In genomic region chr19:35775298-35776101, GRCh38 we compare ENCODE assay signal across 1 cellular context.
TF ChIP-seq lines count a peak whose summit lies in the region.

Gene ARHGAP33 (plus strand): TSS chr19:35775564. CDS start chr19:35775659, 95 bp downstream.

TF ChIP-seq in GM12878, 131 proteins besides CTCF, POLR2A, EP300 and RAD21 (continued from another document and continues in another):
- TF ChIP-seq E2F8 (IDR thresholded peaks at IDR 0.05; ENCODE audit: low read depth, partially characterized antibody) (no peak), RFX5 (IDR thresholded peaks at IDR 0.05; ENCODE audit: low read depth, low read length) (peak; percentile 67), ZNF384 (IDR thresholded peaks at IDR 0.05; ENCODE audit: borderline replicate concordance, low read depth, low read length) (no peak), MYB (IDR thresholded peaks at IDR 0.05; ENCODE audit: borderline replicate concordance, low read depth, low read length) (peak; percentile 58; the same call in 1 of the 2 replicates), MEF2A (IDR thresholded peaks at IDR 0.05; ENCODE audit: insufficient read depth, low read depth, low read length) (no peak), POU2F2 (IDR thresholded peaks at IDR 0.05; ENCODE audit: borderline replicate concordance, low read depth, low read length) (0 out of 3 replicates have a peak, but pooled peaks have one; percentile 45), ZNF24 (IDR thresholded peaks at IDR 0.05) (no peak), KAT2A (conservative IDR thresholded peaks at IDR 0.05; ENCODE audit: control insufficient read depth, low read depth, low read length) (no peak), ETV6 (conservative IDR thresholded peaks at IDR 0.05 in 1 of 2, IDR thresholded peaks at IDR 0.05 in 1 of 2; ENCODE audit: borderline replicate concordance in 1 of 2, low read depth in 1 of 2) (no peak), MTA2 (IDR thresholded peaks at IDR 0.05; ENCODE audit: low read depth) (no peak), ZNF274 (IDR thresholded peaks at IDR 0.05; ENCODE audit: insufficient read depth, insufficient read length) (no peak), FOXM1 (IDR thresholded peaks at IDR 0.05; ENCODE audit: low read depth, low read length) (no peak), GABPA (IDR thresholded peaks at IDR 0.05; ENCODE audit: low read depth) (no peak), CREB1 (IDR thresholded peaks at IDR 0.05; ENCODE audit: low read depth) (0 out of 2 replicates have a peak, but pooled peaks have one; percentile 52), TCF3 (IDR thresholded peaks at IDR 0.05; ENCODE audit: borderline replicate concordance, insufficient read depth, low read depth, low read length) (0 out of 2 replicates have a peak, but pooled peaks have one; percentile 31), HSF1 (IDR thresholded peaks at IDR 0.05; ENCODE audit: low read depth, low read length) (no peak), MXI1 (IDR thresholded peaks at IDR 0.05; ENCODE audit: low read depth, low read length) (0 out of 2 replicates have a peak, but pooled peaks have one; percentile 37), SMC3 (IDR thresholded peaks at IDR 0.05; ENCODE audit: borderline replicate concordance, low read length) (no peak), MAX (IDR thresholded peaks at IDR 0.05; ENCODE audit: low read depth, low read length) (no peak), HDAC6 (IDR thresholded peaks at IDR 0.05; ENCODE audit: unreplicated experiment) (no peak), BACH1 (IDR thresholded peaks at IDR 0.05; ENCODE audit: borderline replicate concordance) (peak; percentile 51; the same call in 1 of the 2 replicates), IRF3 (IDR thresholded peaks at IDR 0.05) (peak; percentile 72), SIX5 (IDR thresholded peaks at IDR 0.05; ENCODE audit: low read depth, low read length, severe bottlenecking) (no peak), NR2F1 (conservative IDR thresholded peaks at IDR 0.05) (no peak), NR2C2 (IDR thresholded peaks at IDR 0.05; ENCODE audit: borderline replicate concordance, control insufficient read depth, insufficient read length, low read depth) (no peak), TAF1 (IDR thresholded peaks at IDR 0.05; ENCODE audit: borderline replicate concordance, low read depth, low read length) (0 out of 2 replicates have a peak, but pooled peaks have one; percentile 32), PRDM15 (CRISPR knock-in tag; IDR thresholded peaks at IDR 0.05) (no peak), NFYA (IDR thresholded peaks at IDR 0.05; ENCODE audit: borderline replicate concordance, low read depth, low read length) (no peak), RB1 (IDR thresholded peaks at IDR 0.05; ENCODE audit: borderline replicate concordance) (peak; percentile 88; the same call in 1 of the 2 replicates), EZH2 (IDR thresholded peaks at IDR 0.05; ENCODE audit: borderline replicate concordance, control insufficient read depth, low read depth, low read length) (no peak), NR2C1 (IDR thresholded peaks at IDR 0.05) (0 out of 2 replicates have a peak, but pooled peaks have one; percentile 19), ZNF592 (IDR thresholded peaks at IDR 0.05) (no peak), HCFC1 (IDR thresholded peaks at IDR 0.05; ENCODE audit: low read length) (no peak; the same call in 1 of the 2 replicates), TBL1XR1 (IDR thresholded peaks at IDR 0.05; ENCODE audit: low read depth, low read length) (no peak), ZBED1 (IDR thresholded peaks at IDR 0.05; ENCODE audit: borderline replicate concordance) (no peak), SIN3A (IDR thresholded peaks at IDR 0.05; ENCODE audit: low read depth, low read length) (no peak), IRF5 (IDR thresholded peaks at IDR 0.05; ENCODE audit: borderline replicate concordance) (no peak), SKIL (IDR thresholded peaks at IDR 0.05; ENCODE audit: low read depth, poor library complexity, severe bottlenecking) (no peak), BMI1 (IDR thresholded peaks at IDR 0.05; ENCODE audit: borderline replicate concordance) (no peak), HDGF (IDR thresholded peaks at IDR 0.05) (no peak), MYC (IDR thresholded peaks at IDR 0.05; ENCODE audit: insufficient read depth, insufficient read length, insufficient replicate concordance, low read length, severe bottlenecking) (no peak), ZBTB33 (IDR thresholded peaks at IDR 0.05) (no peak)
